Comparison of ENCODE assay signal across 23 cellular contexts in genomic region chr12:105492591-105492990, GRCh38.
DNase-seq lines count a peak whose midpoint lies in the region; ATAC-seq, FAIRE-seq and TF ChIP-seq lines count a peak whose summit lies in the region.
"Had no signal": no experiment of that assay in that cellular context is flagged by ENCODE, and none has a peak within 500 bp of the region (broad histone marks: within the 10 kb centered on the region; RNA-seq: fewer than 3 reads in every experiment).

No MANE protein-coding gene starts in this region.

- peaks cover 13% of the 10 kb centered on the region for H3K4me1 Mint-ChIP-seq in nephron

- H3K4me3 Mint-ChIP-seq in nephron, result no peak overlapping the region
- H3K4me3 Mint-ChIP-seq: CD8-positive, alpha-beta T cell; nephron progenitor cell had no signal

- peaks cover 12% of the 10 kb centered on the region for H3K36me3 Mint-ChIP-seq in nephron (ENCODE audit: low read depth)
- H3K36me3 Mint-ChIP-seq: CD8-positive, alpha-beta T cell had no signal

- no peaks in the 10 kb centered on the region for H3K27me3 Mint-ChIP-seq in nephron (ENCODE audit: low read depth)

- no peak for ATAC-seq in HG02970 (IDR thresholded peaks at IDR 0.05; ENCODE audit: low FRiP score, unreplicated experiment)
- ATAC-seq: CD8-positive, alpha-beta T cell; HepG2; left cardiac atrium had no signal

- H3K4me1 ChIP-seq in SJSA1 (replicated peaks), result peaks cover 19% of the 10 kb centered on the region
- H3K4me1 ChIP-seq: spleen, uterus had no signal

- H3K4me3 ChIP-seq in BJ (ENCODE audit: low read depth, low read length) (no peak overlapping the region), SJSA1 (no peak overlapping the region)
- H3K4me3 ChIP-seq: spleen, uterus had no signal

- no peaks in the 10 kb centered on the region for H3K9me3 ChIP-seq in SJSA1 (replicated peaks)
- H3K9me3 ChIP-seq: uterus had no signal

- H3K27me3 ChIP-seq in BJ (ENCODE audit: control insufficient read depth, insufficient read depth, low read length) (no peaks in the 10 kb centered on the region), SJSA1 (replicated peaks) (no peaks in the 10 kb centered on the region)
- H3K27me3 ChIP-seq: uterus had no signal

- CTCF ChIA-PET in BJ (lab: Yijun Ruan, JAX), result interaction anchor here (0.6 to 2.3 kb wide), 4 partner anchors 13 to 275 kb away, joined by 3 to 7 read pairs (median 4); no protein-coding TSS in a partner anchor

- DNase-seq in BJ (ENCODE audit: low read depth), result peak; percentile 80
- DNase-seq in SJSA1 (ENCODE audit: low read depth in 1 of 2, low spot score in 2 of 2), result peak in 1 of 2 experiments; percentile 58
- peak; percentile 35 for DNase-seq in fibroblast of peridontal ligament (ENCODE audit: extremely low read depth)
- no peak for DNase-seq in T-helper 2 cell
- no peak for DNase-seq in H54 (ENCODE audit: insufficient read length, low spot score)
- no peak for DNase-seq in NCI-H2171 (lab: John Stamatoyannopoulos, UW)
- DNase-seq: activated CD4-positive, alpha-beta T cell treated with anti-CD3 and anti-CD28 coated beads, Interleukin-2, amount 50 U/mL, for 4 hours; activated naive CD4-positive, alpha-beta T cell; anterior cingulate cortex; CD8-positive, alpha-beta T cell; foreskin melanocyte; H7; left cardiac atrium; NCI-H1417 treated with DMSO at 0.1 percent for 48 hours; NCI-H526 treated with DMSO at 0.1 percent for 48 hours; nephron progenitor cell; Right ventricle myocardium superior; spleen; uterus; WERI-Rb-1 had no signal

- TF ChIP-seq POLR2A in H54 (IDR thresholded peaks at IDR 0.05; ENCODE audit: low read depth, low read length), result no peak

- peak overlapping the region in 2 of 3 experiments; percentile 62 to 93 for H3K27ac Mint-ChIP-seq in nephron
- H3K27ac Mint-ChIP-seq: CD8-positive, alpha-beta T cell had no signal

- TF ChIP-seq CTCF in BJ (IDR thresholded peaks at IDR 0.05; ENCODE audit: insufficient read depth, low read depth, low read length) (no peak), nephron (IDR thresholded peaks at IDR 0.05; ENCODE audit: unreplicated experiment in 3 of 3) (no peak)

- POLR2A ChIA-PET in BJ (lab: Charles Lee), result interaction anchor here (0.6 to 0.7 kb wide), 2 partner anchors 10 to 644 kb away, joined by 3 to 4 read pairs; no protein-coding TSS in a partner anchor

- peaks cover 20% of the 10 kb centered on the region for H3K9me3 Mint-ChIP-seq in nephron

- H3K36me3 ChIP-seq in BJ (ENCODE audit: control insufficient read depth, insufficient read depth, low read length), result no peaks in the 10 kb centered on the region
- no peaks in the 10 kb centered on the region for H3K36me3 ChIP-seq in SJSA1
- H3K36me3 ChIP-seq: spleen, uterus, WERI-Rb-1 had no signal

- peak overlapping the region; percentile 68 for H3K27ac ChIP-seq in SJSA1
- H3K27ac ChIP-seq: spleen, uterus, WERI-Rb-1 had no signal

- no peak for FAIRE-seq in H54 (lab: Jason Lieb, UNC)
- FAIRE-seq: HepG2 had no signal

Comparison
In these comparisons a context has a peak if more than half of its experiments do, and no peak if none do; other contexts are left out.
1. DNase-seq: peak in BJ (single experiment) and fibroblast of peridontal ligament (single experiment); none in T-helper 2 cell (0 of 5), H54 (single experiment) and NCI-H2171 (single experiment).